Comparison of ENCODE assay signal across 9 cellular contexts in the genomic region with DNA sequence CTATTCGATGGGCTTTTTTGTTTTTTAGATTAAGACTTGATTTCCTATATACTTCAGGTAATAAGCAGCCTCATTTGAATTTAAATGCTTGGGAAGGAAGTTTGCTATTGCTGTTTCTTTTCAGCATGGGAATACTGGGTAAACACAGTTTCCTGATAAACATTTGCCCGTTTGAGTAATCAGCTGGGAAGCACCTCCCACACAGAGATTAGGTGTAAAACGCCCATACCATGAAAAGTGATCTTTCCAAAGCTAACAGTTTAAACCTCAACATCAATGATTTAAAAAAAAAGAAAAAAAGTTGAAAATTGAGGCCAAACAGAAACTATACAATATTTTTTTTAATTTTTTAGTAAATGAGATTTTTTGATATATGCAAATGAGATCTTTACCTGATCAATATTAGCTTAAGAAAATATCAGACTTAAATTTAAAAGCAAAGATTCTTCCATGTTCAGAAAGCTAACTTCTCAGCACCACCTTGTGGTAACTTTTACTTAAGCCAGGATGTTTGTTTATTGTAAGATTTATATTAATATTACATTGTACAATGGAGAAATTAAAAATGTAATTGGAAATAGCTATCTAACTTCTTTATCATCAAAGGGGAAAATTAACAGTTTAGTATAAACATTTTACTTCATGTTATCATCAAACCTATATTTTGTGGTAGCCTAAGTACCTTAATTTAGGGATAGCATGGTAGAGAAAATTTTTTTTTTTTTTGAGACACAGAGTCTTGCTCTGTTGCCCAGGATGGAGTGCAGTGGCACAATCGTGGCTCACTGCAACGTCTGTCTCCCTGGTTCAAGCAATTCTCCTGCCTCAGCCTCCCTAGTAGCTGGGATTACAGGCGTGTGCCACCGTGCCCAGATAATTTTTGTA. TPM values are rescaled to one million over a fixed set of nuclear protein-coding genes. Genes with fewer than 3 reads are reported as not detected.
DNase-seq lines count a peak whose midpoint lies in the region; ATAC-seq, FAIRE-seq and TF ChIP-seq lines count a peak whose summit lies in the region.
"Had no signal": no experiment of that assay in that cellular context is flagged by ENCODE, and none has a peak within 500 bp of the region (broad histone marks: within the 10 kb centered on the region; RNA-seq: fewer than 3 reads in every experiment).

No MANE protein-coding gene starts in this region.

- no peak for FAIRE-seq in RCC 7860 (lab: Jason Lieb, UNC)

- H3K27ac Mint-ChIP-seq in activated T-cell treated with anti-CD3 and anti-CD28 coated beads, Interleukin-2, amount 50 U/mL, for 72 hours, result peak overlapping the region; percentile 59

- intact Hi-C loops in spleen (cut with DNase I; ENCODE audit: low total_unique reads), result no loop called here

- H3K9me3 ChIP-seq in RWPE2 (ENCODE audit: severe bottlenecking) (no peaks in the 10 kb centered on the region), spleen (no peaks in the 10 kb centered on the region)

- peak; percentile 88 for TF ChIP-seq CTCF in RWPE2 (IDR thresholded peaks at IDR 0.05; ENCODE audit: poor library complexity, severe bottlenecking)
- peak; percentile 49 for TF ChIP-seq CTCF in fibroblast of mammary gland (conservative IDR thresholded peaks at IDR 0.05; ENCODE audit: control insufficient read depth, insufficient read depth, low read depth, low read length)
- TF ChIP-seq CTCF in spleen (IDR thresholded peaks at IDR 0.05 in 8 of 11, conservative IDR thresholded peaks at IDR 0.05 in 3 of 11), result peak in 8 of 11 experiments; percentile 8 to 55 (median 32)

- H3K27me3 Mint-ChIP-seq in activated T-cell treated with anti-CD3 and anti-CD28 coated beads, Interleukin-2, amount 50 U/mL, for 72 hours (ENCODE audit: low read depth), result no peaks in the 10 kb centered on the region

- H3K27me3 ChIP-seq in RWPE2 (ENCODE audit: insufficient read depth, poor library complexity, severe bottlenecking), result no peaks in the 10 kb centered on the region
- no peaks in the 10 kb centered on the region for H3K27me3 ChIP-seq in spleen (replicated peaks in 1 of 7)

- peaks cover 27% of the 10 kb centered on the region for H3K4me1 Mint-ChIP-seq in activated T-cell treated with anti-CD3 and anti-CD28 coated beads, Interleukin-2, amount 50 U/mL, for 72 hours (ENCODE audit: low read depth)

- WGBS in spleen, 5 donors, result 46 to 65% (median 63%) methylated on average over 7 of the region's 7 CpGs

- peaks cover 2% of the 10 kb centered on the region for H3K4me1 ChIP-seq in RWPE2 (ENCODE audit: insufficient read depth, poor library complexity, severe bottlenecking)
- H3K4me1 ChIP-seq in spleen, result peaks cover 0 to 32% (median 14%) of the 10 kb centered on the region in 6 donors

- DNase-seq in activated T-cell treated with anti-CD3 and anti-CD28 coated beads, Interleukin-2, amount 50 U/mL, for 72 hours, result no peak
- no peak for DNase-seq in activated T-cell treated with anti-CD3 and anti-CD28 coated beads, Interleukin-2, amount 50 U/mL, for 48 hours
- DNase-seq in RWPE2 (ENCODE audit: low spot score) (no peak), fibroblast of mammary gland (ENCODE audit: low read depth) (peak; percentile 42), spleen (no peak), AG20443 (ENCODE audit: low spot score) (no peak), RCC 7860 (ENCODE audit: low spot score) (no peak)
- DNase-seq: stimulated activated CD4-positive, alpha-beta T cell treated with anti-CD3 and anti-CD28 coated beads, Interleukin-1b, Interleukin-23, amount 100 ng/mL, for 48 hours had no signal

- H3K27ac ChIP-seq in RWPE2 (ENCODE audit: poor library complexity, severe bottlenecking), result no peak overlapping the region
- no peak overlapping the region for H3K27ac ChIP-seq in spleen

- no peak for TF ChIP-seq POLR2A in spleen (IDR thresholded peaks at IDR 0.05)

- H3K36me3 ChIP-seq in RWPE2 (ENCODE audit: low read depth) (no peaks in the 10 kb centered on the region), spleen (no peaks in the 10 kb centered on the region)

- peak overlapping the region; percentile 17 to 41 for H3K4me3 Mint-ChIP-seq in activated T-cell treated with anti-CD3 and anti-CD28 coated beads, Interleukin-2, amount 50 U/mL, for 72 hours

- ATAC-seq in activated T-cell treated with anti-CD3 and anti-CD28 coated beads, Interleukin-2, amount 50 U/mL, for 72 hours (replicated peaks in 1 of 2), result no peak
- ATAC-seq in RWPE2 (ENCODE audit: low read depth) (no peak), HG02884 (IDR thresholded peaks at IDR 0.05; ENCODE audit: unreplicated experiment) (no peak)

- H3K4me3 ChIP-seq in RWPE2 (ENCODE audit: severe bottlenecking) (no peak overlapping the region), fibroblast of mammary gland (ENCODE audit: control insufficient read depth, low read depth, low read length) (no peak overlapping the region), spleen (no peak overlapping the region)

- peaks cover 1 to 4% of the 10 kb centered on the region in 2 donors for H3K36me3 Mint-ChIP-seq in activated T-cell treated with anti-CD3 and anti-CD28 coated beads, Interleukin-2, amount 50 U/mL, for 72 hours (ENCODE audit: insufficient read depth in 2 of 2)

- no peaks in the 10 kb centered on the region for H3K9me3 Mint-ChIP-seq in activated T-cell treated with anti-CD3 and anti-CD28 coated beads, Interleukin-2, amount 50 U/mL, for 72 hours

RNA-seq across cellular contexts. Expression of gene F2RL2, which starts 39.8 kb away (rescaled TPM):
- not detected for total RNA-seq in activated T-cell treated with anti-CD3 and anti-CD28 coated beads, Interleukin-2, amount 50 U/mL, for 72 hours
- 1 to 10 TPM in 1 of 7 donors, under 1 TPM in 5, not detected in 1; 0.11 to 1.5 (median 0.40) TPM for total RNA-seq in spleen
- under 1 TPM; 0.04 to 0.08 (median 0.06) TPM for polyA plus RNA-seq in spleen

Comparison
In these comparisons a context has a peak if more than half of its experiments do, and no peak if none do; other contexts are left out.
1. CTCF ChIP-seq: peak in every context shown above with its lines; median percentile 88 in RWPE2; 49 in fibroblast of mammary gland; 32 in spleen.